In the genomic region with DNA sequence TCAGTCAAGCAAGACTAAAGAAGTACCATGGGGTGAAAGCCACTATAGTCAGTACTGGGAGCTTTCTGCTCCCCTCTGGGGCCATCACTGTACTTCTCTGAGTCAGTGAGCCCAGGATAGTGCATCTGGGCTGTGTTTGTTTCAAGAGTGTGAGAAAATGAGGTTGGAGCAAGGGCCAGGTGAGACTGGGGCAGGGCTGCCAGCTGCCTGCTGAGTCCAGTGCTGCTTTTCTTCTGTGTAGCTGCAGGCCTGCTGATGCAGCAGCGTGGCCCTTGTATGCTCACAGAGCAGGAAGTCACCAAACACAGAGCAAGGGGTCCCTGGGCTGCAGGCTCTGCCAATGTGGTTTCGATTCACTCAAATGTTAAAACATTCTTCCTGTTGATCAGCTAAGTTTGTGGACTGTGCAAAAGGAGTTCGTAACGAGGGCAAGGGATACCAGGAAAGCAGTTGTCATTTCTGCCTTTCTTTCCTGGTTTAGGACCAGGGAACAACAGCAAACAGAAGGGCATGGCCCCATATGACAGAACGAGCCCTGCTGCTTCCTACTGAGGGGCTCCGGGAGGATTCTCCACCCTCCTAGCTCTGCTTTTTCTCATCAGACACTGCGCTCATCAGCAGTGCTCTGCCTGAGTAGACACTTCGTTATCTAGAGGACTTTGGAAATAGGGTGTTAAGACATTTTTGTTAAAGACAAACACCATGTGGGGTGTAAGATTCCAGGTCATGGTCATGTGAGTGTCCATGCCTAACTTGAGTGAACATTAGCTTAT, we compare ENCODE assay signal across 10 cellular contexts.
DNase-seq lines count a peak whose midpoint lies in the region; ATAC-seq and TF ChIP-seq lines count a peak whose summit lies in the region.
"Had no signal": no experiment of that assay in that cellular context is flagged by ENCODE, and none has a peak within 500 bp of the region (broad histone marks: within the 10 kb centered on the region; RNA-seq: fewer than 3 reads in every experiment).

No MANE protein-coding gene starts in this region.

- H3K79me2 ChIP-seq in OCI-LY7 (ENCODE audit: insufficient read depth, low read depth, low read length), result no peaks in the 10 kb centered on the region

- H3K27me3 Mint-ChIP-seq in naive B cell, result no peaks in the 10 kb centered on the region
- no peaks in the 10 kb centered on the region for H3K27me3 Mint-ChIP-seq in activated T-helper 2 cell treated with anti-CD3 and anti-CD28 coated beads, Interferon-gamma antibody, Interleukin-2, Interleukin-4, amounts not matched to agents 10 μg/mL and 5 μg/mL and 100 μg/mL, durations not matched to agents 14 hours and 24 hours and 36 hours (ENCODE audit: low read depth)

- H3K4me3 Mint-ChIP-seq in naive B cell, result peak overlapping the region; percentile 16 to 83 (median 78)
- H3K4me3 Mint-ChIP-seq in activated T-helper 2 cell treated with anti-CD3 and anti-CD28 coated beads, Interferon-gamma antibody, Interleukin-2, Interleukin-4, amounts not matched to agents 10 μg/mL and 5 μg/mL and 100 μg/mL, durations not matched to agents 14 hours and 24 hours and 36 hours (ENCODE audit: low read depth), result no peak overlapping the region

- DNase-seq in OCI-LY7 (ENCODE audit: low spot score) (peak; percentile 82), naive B cell (peak; percentile 64), DMS 273 (lab: John Stamatoyannopoulos, UW; ENCODE audit: unreplicated experiment) (no peak), KG1 (lab: John Stamatoyannopoulos, UW) (no peak)
- DNase-seq in activated T-helper 2 cell treated with anti-CD3 and anti-CD28 coated beads, Interferon-gamma antibody, Interleukin-2, Interleukin-4, amounts not matched to agents 10 μg/mL and 5 μg/mL and 100 μg/mL, durations not matched to agents 14 hours and 24 hours and 36 hours (ENCODE audit: low spot score), result no peak

- peaks cover 10% of the 10 kb centered on the region for H3K9me3 ChIP-seq in OCI-LY7 (ENCODE audit: low read length)

- H3K27ac ChIP-seq in OCI-LY7 (ENCODE audit: low read depth, low read length, poor library complexity, severe bottlenecking), result peak overlapping the region; percentile 34
- H3K27ac ChIP-seq: epithelial cell of prostate, VCaP had no signal

- H4K20me1 ChIP-seq in OCI-LY7 (ENCODE audit: insufficient read depth, low read length), result no peaks in the 10 kb centered on the region

- H2AFZ ChIP-seq in OCI-LY7 (ENCODE audit: low read length), result peak overlapping the region; percentile 78

- peaks cover 5 to 21% (median 8%) of the 10 kb centered on the region in 7 donors for H3K9me3 Mint-ChIP-seq in naive B cell
- peaks cover 16% of the 10 kb centered on the region for H3K9me3 Mint-ChIP-seq in activated T-helper 2 cell treated with anti-CD3 and anti-CD28 coated beads, Interferon-gamma antibody, Interleukin-2, Interleukin-4, amounts not matched to agents 10 μg/mL and 5 μg/mL and 100 μg/mL, durations not matched to agents 14 hours and 24 hours and 36 hours

- H3K4me3 ChIP-seq in OCI-LY7 (ENCODE audit: low read depth, low read length, poor library complexity, severe bottlenecking), result no peak overlapping the region

- H3K4me1 Mint-ChIP-seq in naive B cell, result peaks cover 28 to 46% (median 30%) of the 10 kb centered on the region in 3 donors
- peaks cover 9% of the 10 kb centered on the region for H3K4me1 Mint-ChIP-seq in activated T-helper 2 cell treated with anti-CD3 and anti-CD28 coated beads, Interferon-gamma antibody, Interleukin-2, Interleukin-4, amounts not matched to agents 10 μg/mL and 5 μg/mL and 100 μg/mL, durations not matched to agents 14 hours and 24 hours and 36 hours (ENCODE audit: low read depth)

- TF ChIP-seq CTCF in OCI-LY7 (conservative IDR thresholded peaks at IDR 0.05; ENCODE audit: low read length), result no peak

- peak overlapping the region; percentile 35 for H3K4me2 ChIP-seq in OCI-LY7 (ENCODE audit: low read length)

- ATAC-seq in GM18517 (IDR thresholded peaks at IDR 0.05; ENCODE audit: unreplicated experiment), result peak; percentile 75
- ATAC-seq in GM21723 (IDR thresholded peaks at IDR 0.05; ENCODE audit: unreplicated experiment), result peak; percentile 80
- ATAC-seq in naive B cell (ENCODE audit: low read depth in 2 of 2), result peak; percentile 92 to 93
- ATAC-seq in HG02870 (IDR thresholded peaks at IDR 0.05; ENCODE audit: unreplicated experiment), result no peak

- POLR2A ChIA-PET in OCI-LY7 (lab: Charles Lee), result interaction anchor here (0.7 to 4.1 kb wide), 17 partner anchors 9 to 77 kb away, joined by 3 to 19 read pairs (median 5); no protein-coding TSS in a partner anchor

- peak overlapping the region; percentile 66 to 89 (median 72) for H3K27ac Mint-ChIP-seq in naive B cell
- H3K27ac Mint-ChIP-seq in activated T-helper 2 cell treated with anti-CD3 and anti-CD28 coated beads, Interferon-gamma antibody, Interleukin-2, Interleukin-4, amounts not matched to agents 10 μg/mL and 5 μg/mL and 100 μg/mL, durations not matched to agents 14 hours and 24 hours and 36 hours, result no peak overlapping the region

- no peaks in the 10 kb centered on the region; the same call in 1 of the 2 replicates for H3K36me3 ChIP-seq in OCI-LY7 (ENCODE audit: insufficient read depth, low read length)

- peaks cover 4 to 18% of the 10 kb centered on the region in 2 donors for H3K36me3 Mint-ChIP-seq in naive B cell
- no peaks in the 10 kb centered on the region for H3K36me3 Mint-ChIP-seq in activated T-helper 2 cell treated with anti-CD3 and anti-CD28 coated beads, Interferon-gamma antibody, Interleukin-2, Interleukin-4, amounts not matched to agents 10 μg/mL and 5 μg/mL and 100 μg/mL, durations not matched to agents 14 hours and 24 hours and 36 hours (ENCODE audit: low read depth)

- peaks cover 17% of the 10 kb centered on the region for H3K4me1 ChIP-seq in OCI-LY7 (ENCODE audit: insufficient read depth, low read length, poor library complexity, severe bottlenecking)

- intact Hi-C loops in OCI-LY7 (cut with micrococcal nuclease; ENCODE audit: unreplicated experiment), result no loop called here
- intact Hi-C loops in activated T-helper 2 cell treated with anti-CD3 and anti-CD28 coated beads, Interferon-gamma antibody, Interleukin-2, Interleukin-4, amounts not matched to agents 10 μg/mL and 5 μg/mL and 100 μg/mL, durations not matched to agents 14 hours and 24 hours and 36 hours (cut with micrococcal nuclease), result no loop called here

- no TSS peak for BruUV-seq in OCI-LY7 (replicated peaks; lab: Mats Ljungman, UMichigan)

- CTCF ChIA-PET in OCI-LY7 (lab: Charles Lee; ENCODE audit: unreplicated experiment), result interaction anchor here (0.6 to 1.2 kb wide), 2 partner anchors 10 to 66 kb away, joined by 3 read pairs; no protein-coding TSS in a partner anchor

- no peaks in the 10 kb centered on the region for H3K9me2 ChIP-seq in OCI-LY7 (ENCODE audit: insufficient read depth, low read length)

Comparison
In these comparisons a context has a peak if more than half of its experiments do, and no peak if none do; other contexts are left out.
1. DNase-seq: peak in OCI-LY7 (single experiment) and naive B cell (single experiment); none in activated T-helper 2 cell treated with anti-CD3 and anti-CD28 coated beads, Interferon-gamma antibody, Interleukin-2, Interleukin-4, amounts not matched to agents 10 μg/mL and 5 μg/mL and 100 μg/mL, durations not matched to agents 14 hours and 24 hours and 36 hours (single experiment), DMS 273 (single experiment) and KG1 (single experiment).